In genomic region chr13:108342369-108343289, GRCh38 we compare ENCODE assay signal across 9 cellular contexts.
A peak's percentile ranks its signal among the peaks of the same experiment; 100 is the strongest.
DNase-seq lines count a peak whose midpoint lies in the region; ATAC-seq and TF ChIP-seq lines count a peak whose summit lies in the region.
"Had no signal": no experiment of that assay in that cellular context is flagged by ENCODE, and none has a peak within 500 bp of the region (broad histone marks: within the 10 kb centered on the region; RNA-seq: fewer than 3 reads in every experiment).

No MANE protein-coding gene starts in this region.

- H3K4me1 Mint-ChIP-seq in dendritic cell treated with granulocyte-macrophage colony-stimulating factor and Interleukin-4, amounts not matched to agents 40 ng/mL and 50 ng/mL, for 4 days (ENCODE audit: low read depth) = peaks cover 7% of the 10 kb centered on the region

- no peaks in the 10 kb centered on the region for H3K27me3 Mint-ChIP-seq in dendritic cell treated with granulocyte-macrophage colony-stimulating factor and Interleukin-4, amounts not matched to agents 40 ng/mL and 50 ng/mL, for 4 days

- no peaks in the 10 kb centered on the region for H3F3A ChIP-seq in OCI-LY1 (ENCODE audit: insufficient read depth, low read length)

- H3K36me3 ChIP-seq in OCI-LY1 (ENCODE audit: insufficient read depth, low read length) = no peaks in the 10 kb centered on the region

- peak overlapping the region; percentile 17 for H3K4me3 Mint-ChIP-seq in dendritic cell treated with granulocyte-macrophage colony-stimulating factor and Interleukin-4, amounts not matched to agents 40 ng/mL and 50 ng/mL, for 4 days
- H3K4me3 Mint-ChIP-seq: memory B cell had no signal

- no peak overlapping the region for H3K4me2 ChIP-seq in OCI-LY1 (ENCODE audit: low read length)

- H3K9me2 ChIP-seq in OCI-LY1 (ENCODE audit: low read depth, low read length) = no peaks in the 10 kb centered on the region

- H3K27ac ChIP-seq in OCI-LY1 (ENCODE audit: low read depth, low read length, poor library complexity, severe bottlenecking) = no peak overlapping the region

- no peaks in the 10 kb centered on the region for H4K20me1 ChIP-seq in OCI-LY1 (ENCODE audit: insufficient read depth, low read length)

- H3K36me3 Mint-ChIP-seq in dendritic cell treated with granulocyte-macrophage colony-stimulating factor and Interleukin-4, amounts not matched to agents 40 ng/mL and 50 ng/mL, for 4 days (ENCODE audit: low read depth) = no peaks in the 10 kb centered on the region
- H3K36me3 Mint-ChIP-seq: memory B cell had no signal

- no peaks in the 10 kb centered on the region for H3K9me3 ChIP-seq in OCI-LY1 (ENCODE audit: low read length)

- no peaks in the 10 kb centered on the region for H3K4me1 ChIP-seq in OCI-LY1 (ENCODE audit: insufficient read depth, low read length, severe bottlenecking)

- TF ChIP-seq CTCF in AG09309 (IDR thresholded peaks at IDR 0.05; ENCODE audit: control insufficient read depth, insufficient read depth, low read depth, low read length, missing control alignments) = peak; percentile 49
- TF ChIP-seq CTCF in GM12865 (IDR thresholded peaks at IDR 0.05; ENCODE audit: insufficient read depth, low read depth, low read length, missing control alignments) = peak; percentile 33
- peak; percentile 66 for TF ChIP-seq CTCF in OCI-LY1 (IDR thresholded peaks at IDR 0.05; ENCODE audit: low read length)

- H3K9me3 Mint-ChIP-seq in dendritic cell treated with granulocyte-macrophage colony-stimulating factor and Interleukin-4, amounts not matched to agents 40 ng/mL and 50 ng/mL, for 4 days = no peaks in the 10 kb centered on the region
- H3K9me3 Mint-ChIP-seq: memory B cell had no signal

- no peak overlapping the region for H2AFZ ChIP-seq in OCI-LY1 (ENCODE audit: low read length)

- H3K27ac Mint-ChIP-seq in dendritic cell treated with granulocyte-macrophage colony-stimulating factor and Interleukin-4, amounts not matched to agents 40 ng/mL and 50 ng/mL, for 4 days = peak overlapping the region; percentile 63
- H3K27ac Mint-ChIP-seq: memory B cell had no signal

- no peaks in the 10 kb centered on the region for H3K79me2 ChIP-seq in OCI-LY1 (ENCODE audit: insufficient read depth, low read length)

- intact Hi-C loops in dendritic cell treated with granulocyte-macrophage colony-stimulating factor and Interleukin-4, amounts not matched to agents 40 ng/mL and 50 ng/mL, for 4 days (cut with micrococcal nuclease) = loop anchor here (5.0 kb wide), 1 partner anchor 165 kb away; no protein-coding TSS in a partner anchor

- DNase-seq in AG09309 (ENCODE audit: low read depth) (no peak), GM12865 (ENCODE audit: low read depth) (peak; percentile 33), midbrain (lab: John Stamatoyannopoulos, UW) (peak; percentile 72), GM19238 (ENCODE audit: insufficient read length, low spot score) (no peak), T-helper 9 cell (no peak)

- ATAC-seq in HG03159 (IDR thresholded peaks at IDR 0.05; ENCODE audit: unreplicated experiment) = peak; percentile 72

- H3K4me3 ChIP-seq in AG09309 (ENCODE audit: control insufficient read depth, low read depth, low read length) (no peak overlapping the region), GM12865 (ENCODE audit: low read depth, low read length) (no peak overlapping the region), OCI-LY1 (ENCODE audit: low read depth, low read length, poor library complexity, severe bottlenecking) (no peak overlapping the region)

- H3K27me3 ChIP-seq in OCI-LY1 (ENCODE audit: insufficient read depth, low read length) = no peaks in the 10 kb centered on the region

- H3K9ac ChIP-seq in OCI-LY1 (ENCODE audit: low read length) = no peak overlapping the region

Comparison
In these comparisons a context has a peak if more than half of its experiments do, and no peak if none do; other contexts are left out.
1. DNase-seq: peak in GM12865 (single experiment) and midbrain (single experiment); none in AG09309 (single experiment), GM19238 (single experiment) and T-helper 9 cell (single experiment).
2. Peak in every context shown above with its lines, with median percentiles within 50 percentile points of each other: CTCF ChIP-seq.